Comparison of ENCODE assay signal across 28 cellular contexts in the genomic region with DNA sequence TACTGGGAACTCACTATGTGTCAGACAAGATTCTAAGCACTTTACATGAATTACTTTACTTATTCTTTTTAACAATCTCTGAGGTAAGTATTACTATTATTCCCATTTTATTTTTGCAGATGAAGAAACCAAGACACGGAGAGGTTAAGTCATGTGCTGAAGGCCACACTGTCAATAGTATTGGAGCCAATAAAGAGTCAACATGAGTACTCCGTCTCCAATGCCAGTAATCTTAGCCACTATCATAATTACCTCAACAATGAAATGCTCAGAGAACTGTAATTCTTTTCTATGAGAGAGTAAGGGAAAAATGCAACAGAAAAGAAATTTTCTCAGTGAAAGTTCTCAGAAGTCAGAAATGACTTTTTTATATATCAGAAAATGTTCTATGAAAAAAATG. TPM values are rescaled to one million over a fixed set of nuclear protein-coding genes. Genes with fewer than 3 reads are reported as not detected.
"Had no signal": no experiment of that assay in that cellular context is flagged by ENCODE, and none has a peak within 500 bp of the region (broad histone marks: within the 10 kb centered on the region; RNA-seq: fewer than 3 reads in every experiment).

No MANE protein-coding gene starts in this region.

- H3K4me1 ChIP-seq: colonic mucosa, heart right ventricle, left lung, lower lobe of right lung had no signal

- FAIRE-seq: endometrium, islet of Langerhans, keratinocyte had no signal

- DNase-seq: colonic mucosa; cortex of kidney; effector CD8-positive, alpha-beta T cell; effector memory CD8-positive, alpha-beta T cell; endodermal cell; erythroblast; esophagus squamous epithelium; foreskin fibroblast; foreskin melanocyte; gastrocnemius medialis; glutamatergic neuron; head of caudate nucleus; heart right ventricle; hippocampal formation; left cardiac atrium; left lung; left ventricle myocardium superior; lower lobe of right lung; mesenchymal stem cell; mucosa of descending colon; naive B cell had no signal

- H3K4me3 ChIP-seq: colonic mucosa, esophagus squamous epithelium, gastrocnemius medialis, heart right ventricle, left lung, lower lobe of right lung, mucosa of descending colon had no signal

- ATAC-seq: effector memory CD8-positive, alpha-beta T cell; esophagus mucosa; gastrocnemius medialis; heart right ventricle; left cardiac atrium; left lung; left ventricle myocardium superior; lower lobe of right lung; mucosa of descending colon had no signal

- H3K27me3 ChIP-seq: colonic mucosa, esophagus squamous epithelium, gastrocnemius medialis, heart right ventricle, left lung had no signal

- H3K9me3 ChIP-seq: colonic mucosa, esophagus squamous epithelium, gastrocnemius medialis, heart right ventricle, left lung, lower lobe of right lung, mucosa of descending colon had no signal

- H3K36me3 ChIP-seq: colonic mucosa, esophagus squamous epithelium, gastrocnemius medialis, heart right ventricle, left lung, lower lobe of right lung had no signal

- H3K27ac ChIP-seq: colonic mucosa, epithelial cell of prostate, esophagus squamous epithelium, gastrocnemius medialis, heart right ventricle, left lung, lower lobe of right lung had no signal

RNA-seq across cellular contexts. Expression of a gene that starts 12.7 kb away (rescaled TPM):
- total RNA-seq: lung microvascular endothelial cell, mesenteric fat pad had no signal
